2 cellular contexts compared by ENCODE assay signal in genomic region chr10:7647062-7647664, GRCh38.
TF ChIP-seq lines count a peak whose summit lies in the region.

No MANE protein-coding gene starts in this region.

TF ChIP-seq in HepG2, 621 proteins besides CTCF, POLR2A, EP300 and RAD21:
- no peak for TF ChIP-seq PAXIP1 (CRISPR knock-in tag; conservative IDR thresholded peaks at IDR 0.05)
- TF ChIP-seq ZBTB40 (IDR thresholded peaks at IDR 0.05) = no peak
- peak; percentile 86 for TF ChIP-seq ZBTB40 (CRISPR knock-in tag; IDR thresholded peaks at IDR 0.05)
- TF ChIP-seq JARID2 (CRISPR knock-in tag; IDR thresholded peaks at IDR 0.05; ENCODE audit: insufficient replicate concordance) = no peak
- TF ChIP-seq ZNF331 (CRISPR knock-in tag; IDR thresholded peaks at IDR 0.05) = peak; percentile 92

TF ChIP-seq in K562, 482 proteins besides CTCF, POLR2A, EP300 and RAD21:
- TF ChIP-seq ZBTB40 (IDR thresholded peaks at IDR 0.05) (peak; percentile 83), ZBTB40 (CRISPR knock-in tag; IDR thresholded peaks at IDR 0.05) (no peak; the same call in 1 of the 2 replicates), RBM22 (IDR thresholded peaks at IDR 0.05; ENCODE audit: low read depth, low read length, poor library complexity, severe bottlenecking) (no peak), MEF2D (tag; conservative IDR thresholded peaks at IDR 0.05; ENCODE audit: low read depth) (no peak), YBX1 (IDR thresholded peaks at IDR 0.05) (no peak), ZNF780A (CRISPR knock-in tag; IDR thresholded peaks at IDR 0.05) (no peak), NFXL1 (CRISPR knock-in tag; IDR thresholded peaks at IDR 0.05) (no peak)
